8 cellular contexts compared by ENCODE assay signal in genomic region chr19:55646889-55647731, GRCh38. TPM values are rescaled to one million over a fixed set of nuclear protein-coding genes. Genes with fewer than 3 reads are reported as not detected.
DNase-seq lines count a peak whose midpoint lies in the region; ATAC-seq and TF ChIP-seq lines count a peak whose summit lies in the region.

No MANE protein-coding gene starts in this region.

- peaks cover 1% of the 10 kb centered on the region; the same call in 1 of the 2 replicates for H3K27me3 Mint-ChIP-seq in H9 (ENCODE audit: low read depth)
- no peaks in the 10 kb centered on the region for H3K27me3 Mint-ChIP-seq in mesothelial cell of epicardium (ENCODE audit: low read depth)

- no peak overlapping the region for H3K14ac ChIP-seq in H9 (ENCODE audit: insufficient read depth, low read length)

- no peaks in the 10 kb centered on the region for H3K9me3 ChIP-seq in H9 (ENCODE audit: control insufficient read depth, low read depth, low read length)

- no peak overlapping the region for H2BK5ac ChIP-seq in H9 (ENCODE audit: insufficient read length, low read length)

- H3K4me3 Mint-ChIP-seq in H9, result peak overlapping the region; percentile 76 to 89
- peak overlapping the region; percentile 88 for H3K4me3 Mint-ChIP-seq in mesothelial cell of epicardium

- H3K4me1 Mint-ChIP-seq in H9 (peaks cover 19 to 34% of the 10 kb centered on the region in 2 experiments), mesothelial cell of epicardium (peaks cover 46% of the 10 kb centered on the region)

- H3K27ac Mint-ChIP-seq in H9 (peak overlapping the region; percentile 85 to 97 (median 90); a peak in 6 of 7 replicates), mesothelial cell of epicardium (peak overlapping the region; percentile 95)

- peaks cover 7% of the 10 kb centered on the region; the same call in 1 of the 2 replicates for H3K79me2 ChIP-seq in H9 (ENCODE audit: insufficient read depth, low read length)

- no peak overlapping the region for H3K27ac ChIP-seq in H9 (ENCODE audit: insufficient read length, low read depth, low read length)
- no peak overlapping the region for H3K27ac ChIP-seq in foreskin keratinocyte

- H3K23me2 ChIP-seq in H9 (ENCODE audit: insufficient read length, low read depth, low read length, poor library complexity, severe bottlenecking), result peaks cover 31% of the 10 kb centered on the region

- H3K4me1 ChIP-seq in H9 (ENCODE audit: insufficient read depth, low read length) (no peaks in the 10 kb centered on the region), foreskin keratinocyte (no peaks in the 10 kb centered on the region)

- no peak overlapping the region for H3K56ac ChIP-seq in H9 (ENCODE audit: insufficient read length, low read depth, low read length)

- ATAC-seq in GM18870 (IDR thresholded peaks at IDR 0.05; ENCODE audit: unreplicated experiment) (no peak), GM19452 (IDR thresholded peaks at IDR 0.05; ENCODE audit: unreplicated experiment) (no peak), foreskin keratinocyte (no peak)

- H3K18ac ChIP-seq in H9 (ENCODE audit: insufficient read length, low read depth, low read length), result no peak overlapping the region

- peaks cover 1% of the 10 kb centered on the region for H4K20me1 ChIP-seq in H9 (ENCODE audit: control insufficient read depth, insufficient read depth, insufficient read length)

- no peak overlapping the region for H3K4ac ChIP-seq in H9 (ENCODE audit: low read depth, low read length)

- H3K36me3 Mint-ChIP-seq in H9 (ENCODE audit: insufficient read depth in 1 of 3, low read depth in 3 of 3) (peaks cover 21 to 53% (median 43%) of the 10 kb centered on the region in 3 experiments), mesothelial cell of epicardium (peaks cover 6% of the 10 kb centered on the region)

- H4K91ac ChIP-seq in H9 (ENCODE audit: insufficient read length, low read depth, low read length), result no peak overlapping the region

- H3K27me3 ChIP-seq in H9 (ENCODE audit: insufficient read depth, low read length) (no peaks in the 10 kb centered on the region), foreskin keratinocyte (no peaks in the 10 kb centered on the region)

- no CpG with 5 or more reads among the region's 14 CpGs for WGBS in H9 (ENCODE audit: extremely low coverage, insufficient read length, low lambda C conversion rate)

- H2BK15ac ChIP-seq in H9 (ENCODE audit: low read depth, low read length), result no peak overlapping the region; the same call in 1 of the 2 replicates

- peak overlapping the region; percentile 43 for H3K9ac ChIP-seq in H9 (ENCODE audit: extremely low read depth, insufficient read length, low read length)

- H3K9me3 Mint-ChIP-seq in H9, result peaks cover 0 to 4% of the 10 kb centered on the region in 2 experiments; a peak in 3 of 5 replicates
- H3K9me3 Mint-ChIP-seq in mesothelial cell of epicardium, result no peaks in the 10 kb centered on the region

- no peak for DNase-seq in AG09309 (ENCODE audit: low read depth)
- no peak for DNase-seq in H9
- no peak for DNase-seq in astrocyte of the cerebellum (ENCODE audit: low read depth)
- DNase-seq in mesothelial cell of epicardium (ENCODE audit: low spot score in 2 of 2, unreplicated experiment in 2 of 2), result no peak
- DNase-seq in islet precursor cell, result no peak
- no peak for DNase-seq in foreskin keratinocyte

- no peak overlapping the region for H3T11ph ChIP-seq in H9 (ENCODE audit: low read length)

- H3K23ac ChIP-seq in H9 (ENCODE audit: insufficient read length, low read depth, low read length), result no peak overlapping the region

- peak overlapping the region; percentile 91 for H3K4me2 ChIP-seq in H9 (ENCODE audit: insufficient read depth, insufficient read length, low read length)

- in situ Hi-C loops in astrocyte of the cerebellum (cut with HindIII; ENCODE audit: low sequenced_read_pairs), result no loop called here

- no peak overlapping the region for H2BK12ac ChIP-seq in H9 (ENCODE audit: insufficient read length, low read depth, low read length)

- H4K5ac ChIP-seq in H9 (ENCODE audit: insufficient read length, low read depth, low read length), result no peak overlapping the region

- no peak overlapping the region for H2BK120ac ChIP-seq in H9 (ENCODE audit: low read depth, low read length, poor library complexity, severe bottlenecking)

- H3K4me3 ChIP-seq in AG09309 (ENCODE audit: control insufficient read depth, low read depth, low read length), result peak overlapping the region; percentile 55
- peak overlapping the region; percentile 76 for H3K4me3 ChIP-seq in astrocyte of the cerebellum (ENCODE audit: low read depth, low read length)

- no peak overlapping the region for H2BK20ac ChIP-seq in H9 (ENCODE audit: low read depth, low read length, poor library complexity, severe bottlenecking)

- TF ChIP-seq CTCF in AG09309 (IDR thresholded peaks at IDR 0.05; ENCODE audit: control insufficient read depth, insufficient read depth, low read depth, low read length, missing control alignments), result no peak
- TF ChIP-seq CTCF in H9 (conservative IDR thresholded peaks at IDR 0.05), result no peak
- TF ChIP-seq CTCF in astrocyte of the cerebellum (IDR thresholded peaks at IDR 0.05; ENCODE audit: low read depth, low read length, missing control alignments), result no peak
- TF ChIP-seq CTCF in mesothelial cell of epicardium (IDR thresholded peaks at IDR 0.05; ENCODE audit: unreplicated experiment), result no peak
- no peak for TF ChIP-seq CTCF in foreskin keratinocyte (conservative IDR thresholded peaks at IDR 0.05)

- H3K79me1 ChIP-seq in H9 (ENCODE audit: insufficient read depth, low read depth, low read length, poor library complexity, severe bottlenecking), result peaks cover 3% of the 10 kb centered on the region

- no peak overlapping the region for H2AK5ac ChIP-seq in H9 (ENCODE audit: insufficient read length, low read length)

- no peak overlapping the region for H4K8ac ChIP-seq in H9 (replicated peaks; ENCODE audit: insufficient read length, low read depth, low read length)

- no peak overlapping the region for H2AFZ ChIP-seq in H9 (ENCODE audit: low read length)

RNA-seq across cellular contexts. Expression of gene CCDC106, which starts 0.9 kb away (rescaled TPM):
- 19.9 and 20.0 TPM in 2 replicates for total RNA-seq in H9 (2021)
- total RNA-seq in mesothelial cell of epicardium, result 20.8 to 24.0 TPM (median 23.6 TPM) in 3 replicates
- 4.7 and 6.1 TPM in 2 replicates for total RNA-seq in foreskin keratinocyte
- polyA plus RNA-seq in foreskin keratinocyte, result 7.9 and 9.3 TPM in 2 replicates

RNA-seq across cellular contexts. Expression of gene ZNF581, which starts 3.7 kb away (rescaled TPM):
- total RNA-seq in H9 (2021) (65.1 and 68.0 TPM in 2 replicates), mesothelial cell of epicardium (42.6 to 47.0 TPM (median 46.9 TPM) in 3 replicates), foreskin keratinocyte (21.6 and 22.1 TPM in 2 replicates)
- polyA plus RNA-seq in foreskin keratinocyte, result 28.0 and 30.5 TPM in 2 replicates

RNA-seq across cellular contexts. Expression of gene ZNF580, which starts 6.3 kb away (rescaled TPM):
- total RNA-seq in H9 (2021) (22.4 and 22.8 TPM in 2 replicates), mesothelial cell of epicardium (49.6 to 53.9 TPM (median 50.9 TPM) in 3 replicates), foreskin keratinocyte (9.8 and 11.2 TPM in 2 replicates)
- 20.4 and 23.2 TPM in 2 replicates for polyA plus RNA-seq in foreskin keratinocyte

RNA-seq across cellular contexts. Expression of gene U2AF2, which starts 7.7 kb away (rescaled TPM):
- total RNA-seq in H9 (2021), result 321 and 342 TPM in 2 replicates
- 226 to 245 TPM (median 230 TPM) in 3 replicates for total RNA-seq in mesothelial cell of epicardium
- total RNA-seq in foreskin keratinocyte, result 166 and 198 TPM in 2 replicates
- 158 and 176 TPM in 2 replicates for polyA plus RNA-seq in foreskin keratinocyte

RNA-seq across cellular contexts. Expression of gene ZNF784, which starts 22.7 kb away (rescaled TPM):
- total RNA-seq in H9 (2021) (9.9 and 10.7 TPM in 2 replicates), mesothelial cell of epicardium (12.8 to 13.7 TPM (median 12.9 TPM) in 3 replicates), foreskin keratinocyte (3.3 and 3.9 TPM in 2 replicates)
- polyA plus RNA-seq in foreskin keratinocyte, result 4.1 and 4.7 TPM in 2 replicates
